Comparison of ENCODE assay signal across 8 cellular contexts in the genomic region with DNA sequence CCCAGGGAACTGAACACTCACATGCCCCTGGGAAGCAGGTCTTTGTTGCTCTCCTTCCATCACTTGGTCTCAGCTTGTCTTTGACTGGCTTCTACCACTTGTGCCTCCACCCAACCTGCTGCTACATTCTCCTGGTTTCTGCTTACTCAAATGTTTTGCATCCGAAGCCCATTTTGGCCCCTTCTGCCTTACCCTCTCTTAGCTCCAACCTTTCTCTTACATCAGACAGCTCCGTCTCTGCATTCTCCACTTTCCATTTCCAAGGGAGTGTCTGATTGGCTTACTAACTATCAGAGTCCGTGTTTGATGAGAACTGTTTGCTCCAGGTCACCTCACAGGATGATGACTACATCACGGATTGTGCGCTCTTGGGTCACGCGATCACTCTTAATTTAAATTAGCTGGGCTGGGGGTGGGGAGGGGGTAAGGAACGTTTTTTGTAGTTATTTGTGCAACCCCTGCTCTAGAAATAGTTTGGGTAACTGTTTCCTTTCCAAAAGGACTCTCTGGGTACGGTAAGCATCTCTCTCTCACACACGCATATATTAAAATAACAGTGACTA. TPM values are rescaled to one million over a fixed set of nuclear protein-coding genes. Genes with fewer than 3 reads are reported as not detected.
A peak's percentile ranks its signal among the peaks of the same experiment; 100 is the strongest.
DNase-seq lines count a peak whose midpoint lies in the region; ATAC-seq and TF ChIP-seq lines count a peak whose summit lies in the region.

No MANE protein-coding gene starts in this region.

- H3K4me3 ChIP-seq in mucosa of descending colon, result no peak overlapping the region
- H3K4me3 ChIP-seq in suprapubic skin, result peak overlapping the region; percentile 94

- TF ChIP-seq CTCF in mucosa of descending colon (IDR thresholded peaks at IDR 0.05), result no peak
- TF ChIP-seq CTCF in suprapubic skin (IDR thresholded peaks at IDR 0.05), result no peak

- intact Hi-C loops in mucosa of descending colon (cut with DNase I, micrococcal nuclease), result no loop called here

- WGBS in suprapubic skin, result 25% methylated on average over 10 of the region's 10 CpGs

- H3K27ac ChIP-seq in suprapubic skin, result peak overlapping the region; percentile 79

- no peak for TF ChIP-seq EP300 in suprapubic skin (IDR thresholded peaks at IDR 0.05)

- H3K36me3 ChIP-seq in mucosa of descending colon (ENCODE audit: low read depth) (no peaks in the 10 kb centered on the region), suprapubic skin (no peaks in the 10 kb centered on the region)

- H3K4me1 ChIP-seq in mucosa of descending colon (ENCODE audit: low read depth), result no peaks in the 10 kb centered on the region
- H3K4me1 ChIP-seq in suprapubic skin, result peaks cover 24% of the 10 kb centered on the region

- no peaks in the 10 kb centered on the region for H3K27me3 ChIP-seq in suprapubic skin

- DNase-seq in activated naive CD4-positive, alpha-beta T cell treated with Interleukin-2 at 50 U/mL for 16 hours, result peak; percentile 59
- no peak for DNase-seq in activated naive CD4-positive, alpha-beta T cell (lab: John Stamatoyannopoulos, UW)
- peak; percentile 84 for DNase-seq in NCI-H1105 (lab: John Stamatoyannopoulos, UW)
- DNase-seq in UCSD-AML1 (lab: John Stamatoyannopoulos, UW; ENCODE audit: unreplicated experiment), result peak; percentile 53
- peak; percentile 86 for DNase-seq in dermis blood vessel endothelial cell
- peak in 1 of 3 donors; percentile 51 for DNase-seq in mucosa of descending colon
- DNase-seq in suprapubic skin (ENCODE audit: low spot score in 2 of 2), result no peak
- no peak for DNase-seq in GM19240 (ENCODE audit: insufficient read length, low spot score)

- no peaks in the 10 kb centered on the region for H3K9me3 ChIP-seq in mucosa of descending colon
- H3K9me3 ChIP-seq in suprapubic skin, result no peaks in the 10 kb centered on the region

- TF ChIP-seq POLR2A in suprapubic skin (IDR thresholded peaks at IDR 0.05), result no peak

- ATAC-seq in mucosa of descending colon, result peak; percentile 62

RNA-seq across cellular contexts. Expression of a gene that starts 0.8 kb away (rescaled TPM):
- total RNA-seq in dermis blood vessel endothelial cell, result 41.0 and 41.9 TPM in 2 replicates
- 10 to 100 TPM; 36.2 to 98.5 (median 92.3) TPM for total RNA-seq in mucosa of descending colon
- total RNA-seq in suprapubic skin, result 10 to 100 TPM; 12.0 to 25.0 (median 16.0) TPM

RNA-seq across cellular contexts. Expression of a gene that starts 39.6 kb away (rescaled TPM):
- total RNA-seq in dermis blood vessel endothelial cell, result 25.4 and 29.5 TPM in 2 replicates
- 10 to 100 TPM; 31.4 to 42.4 (median 33.6) TPM for total RNA-seq in mucosa of descending colon
- total RNA-seq in suprapubic skin, result 100 to 1,000 TPM in 1 of 4 donors, 10 to 100 TPM in 3; 44.5 to 187 (median 70.4) TPM

Comparison
In these comparisons a context has a peak if more than half of its experiments do, and no peak if none do; other contexts are left out.
1. DNase-seq: peak in activated naive CD4-positive, alpha-beta T cell treated with Interleukin-2 at 50 U/mL for 16 hours (single experiment), NCI-H1105 (single experiment), UCSD-AML1 (single experiment) and dermis blood vessel endothelial cell (single experiment); none in activated naive CD4-positive, alpha-beta T cell (0 of 4), suprapubic skin (0 of 2) and GM19240 (single experiment).